ENCODE assay signal across 15 cellular contexts in genomic region chr11:94770563-94771120, GRCh38. TPM values are rescaled to one million over a fixed set of nuclear protein-coding genes. Genes with fewer than 3 reads are reported as not detected.
A peak's percentile ranks its signal among the peaks of the same experiment; 100 is the strongest.
DNase-seq lines count a peak whose midpoint lies in the region; FAIRE-seq and TF ChIP-seq lines count a peak whose summit lies in the region.
"Had no signal": no experiment of that assay in that cellular context is flagged by ENCODE, and none has a peak within 500 bp of the region (broad histone marks: within the 10 kb centered on the region; RNA-seq: fewer than 3 reads in every experiment).

No MANE protein-coding gene starts in this region.

- peaks cover under 1% of the 10 kb centered on the region for H3K9me1 ChIP-seq in keratinocyte (ENCODE audit: control insufficient read depth, extremely low read depth, insufficient read depth, low read length)

- H3K4me1 Mint-ChIP-seq in activated T-helper 2 cell treated with anti-CD3 and anti-CD28 coated beads, Interferon-gamma antibody, Interleukin-2, Interleukin-4, amounts not matched to agents 10 μg/mL and 5 μg/mL and 100 μg/mL, durations not matched to agents 14 hours and 24 hours and 36 hours (ENCODE audit: low read depth) = peaks cover 6% of the 10 kb centered on the region
- H3K4me1 Mint-ChIP-seq: memory B cell had no signal

- dilution Hi-C loops in keratinocyte (cut with MboI; ENCODE audit: extremely low pct_ligation_motif_present, low sequenced_read_pairs) = no loop called here

- peaks cover 41% of the 10 kb centered on the region for H3K27me3 Mint-ChIP-seq in activated T-helper 2 cell treated with anti-CD3 and anti-CD28 coated beads, Interferon-gamma antibody, Interleukin-2, Interleukin-4, amounts not matched to agents 10 μg/mL and 5 μg/mL and 100 μg/mL, durations not matched to agents 14 hours and 24 hours and 36 hours (ENCODE audit: low read depth)

- peak overlapping the region; percentile 86 for H3K27ac ChIP-seq in keratinocyte (ENCODE audit: control insufficient read depth, insufficient read depth, low read length)
- peak overlapping the region; percentile 91 to 96 for H3K27ac ChIP-seq in tibial artery
- H3K27ac ChIP-seq: SJSA1 had no signal

- peak overlapping the region; percentile 98 for H3K4me2 ChIP-seq in keratinocyte (ENCODE audit: control insufficient read depth, extremely low read depth, insufficient read depth, low read depth, low read length)

- DNase-seq in DMS79 treated with DMSO at 0.1 percent for 48 hours (lab: John Stamatoyannopoulos, UW) (peak; percentile 55), DMS79 (lab: John Stamatoyannopoulos, UW) (no peak), astrocyte of the cerebellum (ENCODE audit: low read depth) (no peak), keratinocyte (ENCODE audit: low read depth, low spot score) (no peak), tibial artery (no peak), D721Med (ENCODE audit: insufficient read length, low spot score) (no peak), germinal center (ENCODE audit: low spot score) (no peak)
- DNase-seq in activated T-helper 2 cell treated with anti-CD3 and anti-CD28 coated beads, Interferon-gamma antibody, Interleukin-2, Interleukin-4, amounts not matched to agents 10 μg/mL and 5 μg/mL and 100 μg/mL, durations not matched to agents 14 hours and 24 hours and 36 hours (ENCODE audit: low spot score) = no peak
- DNase-seq: 8988T; activated CD4-positive, alpha-beta memory T cell treated with anti-CD3 and anti-CD28 coated beads for 36 hours; NCI-H2171 treated with DMSO at 0.1 percent for 48 hours had no signal

- H3K9ac ChIP-seq in keratinocyte (ENCODE audit: control insufficient read depth, extremely low read depth, insufficient read depth, low read length) = peak overlapping the region; percentile 95

- H3K4me3 ChIP-seq in astrocyte of the cerebellum (ENCODE audit: low read depth, low read length) = peak overlapping the region; percentile 87
- peak overlapping the region; percentile 91 to 97 (median 92) for H3K4me3 ChIP-seq in keratinocyte (ENCODE audit: control insufficient read depth in 2 of 3, extremely low read depth in 1 of 3, insufficient read depth in 2 of 3, low read depth in 1 of 3, low read length in 3 of 3)
- peak overlapping the region; percentile 84 to 96 for H3K4me3 ChIP-seq in tibial artery

- intact Hi-C loops in tibial artery (cut with DNase I; ENCODE audit: low total_unique reads) = no loop called here
- intact Hi-C loops in activated T-helper 2 cell treated with anti-CD3 and anti-CD28 coated beads, Interferon-gamma antibody, Interleukin-2, Interleukin-4, amounts not matched to agents 10 μg/mL and 5 μg/mL and 100 μg/mL, durations not matched to agents 14 hours and 24 hours and 36 hours (cut with micrococcal nuclease) = no loop called here

- H3K9me3 ChIP-seq in keratinocyte (ENCODE audit: control insufficient read depth, low read depth, low read length) (no peaks in the 10 kb centered on the region), tibial artery (no peaks in the 10 kb centered on the region)
- H3K9me3 ChIP-seq: SJSA1 had no signal

- TF ChIP-seq CTCF in astrocyte of the cerebellum (IDR thresholded peaks at IDR 0.05; ENCODE audit: low read depth, low read length, missing control alignments) = no peak
- TF ChIP-seq CTCF in keratinocyte (optimal IDR thresholded peaks at IDR 0.05 in 1 of 3, IDR thresholded peaks at IDR 0.05 in 1 of 3, conservative IDR thresholded peaks at IDR 0.05 in 1 of 3; ENCODE audit: extremely low read depth in 1 of 3, insufficient read depth in 2 of 3, low read length in 3 of 3) = no peak
- no peak for TF ChIP-seq CTCF in tibial artery (IDR thresholded peaks at IDR 0.05)
- TF ChIP-seq CTCF in D721Med (IDR thresholded peaks at IDR 0.05; ENCODE audit: insufficient read depth, missing control alignments) = no peak

- H3K79me2 ChIP-seq in keratinocyte (ENCODE audit: control insufficient read depth, insufficient read depth, low read length) = peaks cover 74% of the 10 kb centered on the region

- FAIRE-seq in keratinocyte (lab: Jason Lieb, UNC) = no peak
- FAIRE-seq in D721Med (lab: Jason Lieb, UNC) = no peak
- FAIRE-seq: GM19239 had no signal

- no peaks in the 10 kb centered on the region for H3K36me3 Mint-ChIP-seq in activated T-helper 2 cell treated with anti-CD3 and anti-CD28 coated beads, Interferon-gamma antibody, Interleukin-2, Interleukin-4, amounts not matched to agents 10 μg/mL and 5 μg/mL and 100 μg/mL, durations not matched to agents 14 hours and 24 hours and 36 hours (ENCODE audit: low read depth)
- H3K36me3 Mint-ChIP-seq: activated CD4-positive, alpha-beta memory T cell treated with anti-CD3 and anti-CD28 coated beads for 36 hours; memory B cell had no signal

- no peaks in the 10 kb centered on the region for H3K9me3 Mint-ChIP-seq in activated T-helper 2 cell treated with anti-CD3 and anti-CD28 coated beads, Interferon-gamma antibody, Interleukin-2, Interleukin-4, amounts not matched to agents 10 μg/mL and 5 μg/mL and 100 μg/mL, durations not matched to agents 14 hours and 24 hours and 36 hours
- H3K9me3 Mint-ChIP-seq: activated CD4-positive, alpha-beta memory T cell treated with anti-CD3 and anti-CD28 coated beads for 36 hours; memory B cell had no signal

- no peak overlapping the region for H2AFZ ChIP-seq in keratinocyte (ENCODE audit: control insufficient read depth, low read length)

- H3K36me3 ChIP-seq in keratinocyte (ENCODE audit: control insufficient read depth in 2 of 2, extremely low read depth in 1 of 2, insufficient read depth in 2 of 2, low read length in 2 of 2) = peaks cover 1 to 4% of the 10 kb centered on the region in 2 experiments
- no peaks in the 10 kb centered on the region for H3K36me3 ChIP-seq in tibial artery
- H3K36me3 ChIP-seq: SJSA1 had no signal

- no peak overlapping the region for H3K4me3 Mint-ChIP-seq in activated T-helper 2 cell treated with anti-CD3 and anti-CD28 coated beads, Interferon-gamma antibody, Interleukin-2, Interleukin-4, amounts not matched to agents 10 μg/mL and 5 μg/mL and 100 μg/mL, durations not matched to agents 14 hours and 24 hours and 36 hours (ENCODE audit: low read depth)
- H3K4me3 Mint-ChIP-seq: activated CD4-positive, alpha-beta memory T cell treated with anti-CD3 and anti-CD28 coated beads for 36 hours; memory B cell had no signal

- H3K27me3 ChIP-seq in keratinocyte (ENCODE audit: control insufficient read depth, extremely low read depth, insufficient read depth, low read length) = no peaks in the 10 kb centered on the region
- H3K27me3 ChIP-seq in tibial artery = no peaks in the 10 kb centered on the region
- H3K27me3 ChIP-seq: SJSA1 had no signal

- H3K4me1 ChIP-seq in keratinocyte (ENCODE audit: control insufficient read depth, extremely low read depth, insufficient read depth, low read length) (peaks cover 61% of the 10 kb centered on the region), tibial artery (peaks cover 0 to 51% (median 17%) of the 10 kb centered on the region in 4 donors)

- in situ Hi-C loops in astrocyte of the cerebellum (cut with HindIII; ENCODE audit: low sequenced_read_pairs) = no loop called here

- H3K27ac Mint-ChIP-seq in activated T-helper 2 cell treated with anti-CD3 and anti-CD28 coated beads, Interferon-gamma antibody, Interleukin-2, Interleukin-4, amounts not matched to agents 10 μg/mL and 5 μg/mL and 100 μg/mL, durations not matched to agents 14 hours and 24 hours and 36 hours = no peak overlapping the region
- H3K27ac Mint-ChIP-seq: activated CD4-positive, alpha-beta memory T cell treated with anti-CD3 and anti-CD28 coated beads for 36 hours; IgD-negative memory B cell; memory B cell had no signal

- peaks cover 22% of the 10 kb centered on the region for H4K20me1 ChIP-seq in keratinocyte (ENCODE audit: control insufficient read depth, extremely low read depth, insufficient read depth, low read length)

RNA-seq across cellular contexts. Expression of gene AMOTL1, which starts 2.5 kb away (rescaled TPM):
- 62.4 to 110 TPM (median 86.5 TPM) in 3 replicates for polyA plus RNA-seq in keratinocyte
- polyA plus RNA-seq in keratinocyte (2011; ENCODE audit: low read depth) = 28.9 TPM
- polyA plus RNA-seq in keratinocyte (2011; cell fraction: cytosol; rRNA removed) = 58.9 and 89.6 TPM in 2 replicates
- polyA plus RNA-seq in keratinocyte (2011; cell fraction: nucleus; rRNA removed) = 149 and 163 TPM in 2 replicates
- polyA plus RNA-seq in keratinocyte (2012; ENCODE audit: low replicate concordance) = 31.6 and 98.4 TPM in 2 replicates
- polyA minus RNA-seq in keratinocyte = 140 to 193 TPM (median 155 TPM) in 3 replicates
- polyA minus RNA-seq in keratinocyte (2011; cell fraction: cytosol; rRNA and poly(A)+ RNA removed) = 103 TPM
- polyA minus RNA-seq in keratinocyte (2011; cell fraction: nucleus; rRNA and poly(A)+ RNA removed) = 195 and 328 TPM in 2 replicates
- total RNA-seq in activated T-helper 2 cell treated with anti-CD3 and anti-CD28 coated beads, Interferon-gamma antibody, Interleukin-2, Interleukin-4, amounts not matched to agents 10 μg/mL and 5 μg/mL and 100 μg/mL, durations not matched to agents 14 hours and 24 hours and 36 hours = 4.8 and 5.9 TPM in 2 replicates
- polyA plus RNA-seq: IgD-negative memory B cell had no signal
